27 cellular contexts compared by ENCODE assay signal in the genomic region with DNA sequence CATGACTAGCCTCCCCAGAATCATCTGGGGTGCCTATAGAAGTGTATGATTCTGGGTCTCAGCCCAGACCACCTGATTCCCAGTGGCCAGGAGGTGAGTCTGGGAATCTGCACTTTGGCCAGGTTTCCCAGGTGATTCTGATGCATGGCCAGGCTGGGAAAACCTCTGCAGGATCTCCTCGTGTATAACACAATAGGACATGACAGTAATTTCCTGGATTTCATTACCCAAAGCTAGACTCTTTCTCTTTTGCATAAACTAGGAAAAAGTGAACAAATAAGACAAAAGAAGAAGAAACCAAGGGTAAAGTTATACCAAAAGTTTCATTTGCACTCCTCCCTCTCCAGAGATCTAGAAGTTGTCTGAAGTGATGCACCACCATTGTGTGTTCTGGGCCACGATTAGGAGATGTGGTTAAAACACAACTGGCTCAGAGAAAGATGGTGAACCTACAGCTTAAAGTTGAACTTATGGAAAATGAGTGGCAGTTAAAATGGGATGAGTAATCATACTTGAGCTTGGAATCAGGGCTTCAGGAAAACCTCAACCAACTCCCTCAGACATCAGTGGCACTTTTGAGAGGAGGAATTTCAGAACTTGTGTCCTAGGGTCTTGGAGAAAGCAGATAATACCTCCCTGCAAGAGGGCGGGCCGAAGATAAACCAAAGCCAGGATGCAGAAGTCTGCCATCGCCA.
"Had no signal": no experiment of that assay in that cellular context is flagged by ENCODE, and none has a peak within 500 bp of the region (broad histone marks: within the 10 kb centered on the region; RNA-seq: fewer than 3 reads in every experiment).

No MANE protein-coding gene starts in this region.

- H3K4me1 ChIP-seq: left ventricle myocardium inferior, neural progenitor cell, pancreas, prostate gland, stomach, testis, thyroid gland, transverse colon, upper lobe of left lung, vagina had no signal

- H3K9ac ChIP-seq: neural progenitor cell had no signal

- ATAC-seq: natural killer cell; pancreas; right cardiac atrium; sciatic nerve; stimulated activated naive B cell treated with anti-CD40 and anti-IgM and Interleukin-4, amounts not matched to agents 10 μg/mL and 1 μg/mL and 100 μg/mL, for 72 hours; stimulated activated naive CD8-positive, alpha-beta T cell treated with anti-CD3 and anti-CD28 coated beads, Interleukin-15, Interleukin-2, amounts not matched to agents 100 U/mL and 50 U/mL, for 24 hours had no signal

- H3K9me3 ChIP-seq: left ventricle myocardium inferior, pancreas, prostate gland, stomach, testis, thyroid gland, transverse colon, upper lobe of left lung, vagina had no signal

- H3K27ac ChIP-seq: left ventricle myocardium inferior, neural progenitor cell, pancreas, prostate gland, skin epidermis, stomach, testis, thyroid gland, transverse colon, upper lobe of left lung, vagina had no signal

- H3K4me3 ChIP-seq: left ventricle myocardium inferior, lung, neural progenitor cell, pancreas, prostate gland, skin epidermis, stomach, testis, thyroid gland, transverse colon, upper lobe of left lung, vagina had no signal

- H3K27me3 ChIP-seq: neural progenitor cell, pancreas, stomach, testis, thyroid gland, transverse colon, upper lobe of left lung, vagina had no signal

- H3K4me2 ChIP-seq: neural progenitor cell had no signal

- H2AFZ ChIP-seq: neural progenitor cell had no signal

- H3K36me3 ChIP-seq: left ventricle myocardium inferior, neural progenitor cell, pancreas, prostate gland, stomach, thyroid gland, transverse colon, upper lobe of left lung, vagina had no signal

- DNase-seq: islet precursor cell; left ventricle myocardium inferior; mesendoderm; naive B cell; natural killer cell; nephron progenitor cell; pancreas; posterior cingulate gyrus; retina; right cardiac atrium; stimulated activated CD4-positive, alpha-beta T cell treated with anti-CD3 and anti-CD28 coated beads, Interleukin-12 subunit alpha, Interleukin-12 subunit beta, amount 100 ng/mL, for 4 hours; stimulated activated CD4-positive, alpha-beta T cell treated with anti-CD3 and anti-CD28 coated beads, Interleukin-15, amount 100 ng/mL, for 24 hours; stimulated activated CD4-positive, alpha-beta T cell treated with anti-CD3 and anti-CD28 coated beads, Interleukin-2, amount 100 ng/mL, for 24 hours; stimulated activated CD4-positive, alpha-beta T cell treated with anti-CD3 and anti-CD28 coated beads, Interleukin-4, amount 100 ng/mL, for 1 hour; stimulated activated naive B cell treated with anti-CD40 and anti-IgM and Interleukin-4, amounts not matched to agents 10 μg/mL and 1 μg/mL and 100 μg/mL, for 72 hours; stimulated activated naive CD8-positive, alpha-beta T cell treated with anti-CD3 and anti-CD28 coated beads, Interleukin-15, Interleukin-2, amounts not matched to agents 100 U/mL and 50 U/mL, for 24 hours; stomach; testis; thyroid gland; transverse colon; upper lobe of left lung had no signal
